In genomic region chr5:13346401-13346800, GRCh38 we compare ENCODE assay signal across 34 cellular contexts.
"Had no signal": no experiment of that assay in that cellular context is flagged by ENCODE, and none has a peak within 500 bp of the region (broad histone marks: within the 10 kb centered on the region; RNA-seq: fewer than 3 reads in every experiment).

No MANE protein-coding gene starts in this region.

- FAIRE-seq: K562, TTC549 had no signal

- H3K4me1 ChIP-seq: ascending aorta, SJCRH30 had no signal

- H3K4me3 Mint-ChIP-seq: activated CD4-positive, alpha-beta T cell treated with anti-CD3 and anti-CD28 coated beads, Interleukin-2, amount 10 ng/mL, durations not matched to agents 24 days and 14 days; activated CD8-positive, alpha-beta T cell treated with anti-CD3 and anti-CD28 coated beads for 36 hours; activated naive CD4-positive, alpha-beta T cell treated with anti-CD3 and anti-CD28 coated beads, Interleukin-2, amount 50 U/mL, for 24 hours; activated naive CD8-positive, alpha-beta T cell treated with anti-CD3 and anti-CD28 coated beads, Interleukin-2, amount 10 ng/mL, durations not matched to agents 7 days and 5 days; activated T-cell treated with anti-CD3 and anti-CD28 coated beads, Interleukin-2, amount 50 U/mL, for 24 hours; brain; T-helper 1 cell treated with Interleukin-12 subunit alpha and Interleukin-12 subunit beta and Interleukin-4 antibody, amounts not matched to agents 30 μg/mL and 1 μg/mL, for 36 hours; T-helper 2 cell treated with Interferon-gamma antibody and Interleukin-4, amounts not matched to agents 5 μg/mL and 100 μg/mL, for 36 hours had no signal

- H3K36me3 Mint-ChIP-seq: activated naive CD4-positive, alpha-beta T cell treated with anti-CD3 and anti-CD28 coated beads, Interleukin-2, amount 50 U/mL, for 24 hours; activated naive CD8-positive, alpha-beta T cell treated with anti-CD3 and anti-CD28 coated beads, Interleukin-2, amount 10 ng/mL, durations not matched to agents 7 days and 5 days; brain had no signal

- H3K4me1 Mint-ChIP-seq: activated CD4-positive, alpha-beta T cell treated with anti-CD3 and anti-CD28 coated beads, Interleukin-2, amount 10 ng/mL, durations not matched to agents 24 days and 14 days; activated naive CD4-positive, alpha-beta T cell treated with anti-CD3 and anti-CD28 coated beads, Interleukin-2, amount 50 U/mL, for 24 hours; activated naive CD8-positive, alpha-beta T cell treated with anti-CD3 and anti-CD28 coated beads, Interleukin-2, amount 10 ng/mL, durations not matched to agents 7 days and 5 days; brain had no signal

- DNase-seq: activated CD4-positive, alpha-beta T cell treated with anti-CD3 and anti-CD28 coated beads, Interleukin-2, amount 10 ng/mL, durations not matched to agents 24 days and 14 days; activated CD4-positive, alpha-beta T cell treated with anti-CD3 and anti-CD28 coated beads, Interleukin-2, amount 50 U/mL, for 4 hours; activated CD8-positive, alpha-beta T cell treated with anti-CD3 and anti-CD28 coated beads for 36 hours; activated gamma-delta T cell; activated naive CD4-positive, alpha-beta T cell treated with Interleukin-2 at 50 U/mL for 16 hours; activated naive CD8-positive, alpha-beta T cell treated with anti-CD3 and anti-CD28 coated beads, Interleukin-2, amount 10 ng/mL, durations not matched to agents 7 days and 5 days; activated T-cell treated with anti-CD3 and anti-CD28 coated beads, Interleukin-2, amount 50 U/mL, for 24 hours; amygdala; central memory CD4-positive, alpha-beta T cell; MM.1S; MV-4-11; NCI-H1092; NCI-H1417; NCI-H146; NCI-H187; NCI-H2029 treated with DMSO at 0.1 percent for 48 hours; NCI-H2107; NCI-H2171; NCI-H510A; NCI-H526; NCI-H748 treated with DMSO at 0.1 percent for 48 hours; NK-92 treated with Interleukin-12 subunit alpha and Interleukin-12 subunit beta, amount 100 ng/mL, for 24 hours; PC-9; SHP77; SJCRH30 had no signal

- H3K27ac ChIP-seq: ascending aorta, PC-9, SJCRH30, SK-N-MC had no signal

- H3K36me3 ChIP-seq: ascending aorta, SJCRH30 had no signal

- H3K27me3 Mint-ChIP-seq: activated CD4-positive, alpha-beta T cell treated with anti-CD3 and anti-CD28 coated beads, Interleukin-2, amount 10 ng/mL, durations not matched to agents 24 days and 14 days; activated CD8-positive, alpha-beta T cell treated with anti-CD3 and anti-CD28 coated beads for 36 hours; activated naive CD4-positive, alpha-beta T cell treated with anti-CD3 and anti-CD28 coated beads, Interleukin-2, amount 50 U/mL, for 24 hours; activated naive CD8-positive, alpha-beta T cell treated with anti-CD3 and anti-CD28 coated beads, Interleukin-2, amount 10 ng/mL, durations not matched to agents 7 days and 5 days; activated T-cell treated with anti-CD3 and anti-CD28 coated beads, Interleukin-2, amount 50 U/mL, for 24 hours; brain had no signal

- H3K27me3 ChIP-seq: ascending aorta, SJCRH30 had no signal

- H3K4me2 ChIP-seq: PC-9 had no signal

- H3K9me3 ChIP-seq: ascending aorta, SJCRH30 had no signal

- H3K4me3 ChIP-seq: ascending aorta, K562, PC-9, SJCRH30, SK-N-MC had no signal

- ATAC-seq: activated CD8-positive, alpha-beta T cell treated with anti-CD3 and anti-CD28 coated beads for 36 hours; K562 had no signal

- H3K27ac Mint-ChIP-seq: activated CD4-positive, alpha-beta T cell treated with anti-CD3 and anti-CD28 coated beads, Interleukin-2, amount 10 ng/mL, durations not matched to agents 24 days and 14 days; activated CD8-positive, alpha-beta T cell treated with anti-CD3 and anti-CD28 coated beads for 36 hours; activated naive CD4-positive, alpha-beta T cell treated with anti-CD3 and anti-CD28 coated beads, Interleukin-2, amount 50 U/mL, for 24 hours; activated naive CD8-positive, alpha-beta T cell treated with anti-CD3 and anti-CD28 coated beads, Interleukin-2, amount 10 ng/mL, durations not matched to agents 7 days and 5 days; activated T-cell treated with anti-CD3 and anti-CD28 coated beads, Interleukin-2, amount 50 U/mL, for 24 hours; activated T-helper 2 cell treated with anti-CD3 and anti-CD28 coated beads, Interferon-gamma antibody, Interleukin-2, Interleukin-4, amounts not matched to agents 10 μg/mL and 5 μg/mL and 100 μg/mL, durations not matched to agents 14 hours and 24 hours and 36 hours; brain; T-helper 1 cell treated with Interleukin-12 subunit alpha and Interleukin-12 subunit beta and Interleukin-4 antibody, amounts not matched to agents 30 μg/mL and 1 μg/mL, for 36 hours; T-helper 2 cell treated with Interferon-gamma antibody and Interleukin-4, amounts not matched to agents 5 μg/mL and 100 μg/mL, for 36 hours had no signal

- H2AFZ ChIP-seq: PC-9 had no signal
